Comparison of ENCODE assay signal across 1 cellular context in the genomic region with DNA sequence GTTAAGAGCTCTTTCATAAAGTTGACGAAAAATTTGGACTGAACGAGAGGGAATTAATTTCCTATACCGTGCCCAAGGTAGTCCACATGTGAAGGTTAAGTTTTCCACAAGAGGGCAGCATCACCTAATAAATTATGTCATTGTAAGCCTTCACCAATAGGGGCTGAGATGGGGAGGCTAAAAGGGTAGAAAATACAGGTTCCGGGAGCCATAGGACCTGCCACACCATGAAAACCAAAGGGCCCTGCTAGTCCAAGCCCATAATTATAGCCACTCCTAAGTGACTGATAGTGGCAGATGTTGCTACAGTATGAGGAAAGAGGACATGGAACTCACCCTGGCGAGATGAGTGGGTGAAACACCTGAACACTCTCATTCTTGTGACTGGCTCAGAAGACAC.
TF ChIP-seq lines count a peak whose summit lies in the region.

No MANE protein-coding gene starts in this region.

TF ChIP-seq in SK-N-SH treated with all-trans-retinoic acid at 6 μM for 48 hours, 23 proteins besides CTCF, POLR2A, EP300 and RAD21 (continued from another document):
- TF ChIP-seq BACH2 (CRISPR knock-in tag; IDR thresholded peaks at IDR 0.05; ENCODE audit: borderline replicate concordance) (no peak), GLIS3 (CRISPR knock-in tag; IDR thresholded peaks at IDR 0.05) (no peak), CSDC2 (CRISPR knock-in tag; IDR thresholded peaks at IDR 0.05) (no peak)
TF ChIP-seq in SK-N-SH treated with all-trans-retinoic acid at 6 μM for 48 hours: peak in this region for 0.
